ENCODE assay signal across 8 cellular contexts in the genomic region with DNA sequence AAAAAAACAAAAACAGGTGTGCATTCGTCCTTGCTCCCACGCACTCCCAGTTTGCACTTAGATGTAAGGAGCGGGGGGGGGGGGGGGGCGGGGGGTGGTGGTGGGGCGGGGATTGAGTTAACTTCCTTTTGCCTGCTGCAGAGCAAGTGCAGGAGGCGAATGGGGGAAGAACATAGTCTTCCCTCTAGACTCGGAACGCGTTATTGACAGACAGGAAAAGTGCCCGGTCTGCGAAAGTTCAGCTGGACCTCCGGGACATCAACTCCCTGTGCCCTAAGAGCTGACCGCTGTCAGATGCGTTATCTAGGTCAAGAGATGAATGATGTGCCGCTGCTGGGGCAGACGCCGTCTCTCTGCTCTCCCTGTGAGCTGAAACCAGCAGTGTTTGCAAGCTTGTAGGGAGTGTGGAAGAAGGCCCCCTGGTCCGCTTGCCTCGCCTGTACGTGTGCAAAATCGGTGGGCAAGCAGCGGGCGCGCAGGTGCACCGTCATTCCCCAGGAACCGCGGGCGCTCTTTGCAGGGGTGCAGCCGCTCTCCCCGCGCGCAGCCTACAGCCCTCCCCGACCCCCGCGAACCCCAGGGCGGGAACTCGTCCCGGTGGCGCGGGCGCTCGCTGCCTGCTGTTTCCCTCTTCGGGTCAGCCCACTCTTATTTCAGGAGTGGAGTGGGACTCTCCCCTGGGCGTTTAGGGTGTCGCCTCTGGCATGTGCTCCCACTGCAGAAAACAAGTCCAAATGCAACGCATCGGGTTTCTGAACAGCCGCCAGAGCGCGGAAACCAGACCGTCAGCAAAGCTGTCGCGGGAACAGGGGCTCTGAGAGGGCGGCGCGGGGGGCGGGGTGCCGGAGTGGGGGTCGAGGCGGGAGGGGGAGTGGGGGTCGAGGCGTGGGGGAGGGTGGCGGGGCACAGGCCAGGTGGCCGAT. TPM values are rescaled to one million over a fixed set of nuclear protein-coding genes. Genes with fewer than 3 reads are reported as not detected.
DNase-seq lines count a peak whose midpoint lies in the region; ATAC-seq lines count a peak whose summit lies in the region.

No MANE protein-coding gene starts in this region.

- H3K36me3 ChIP-seq in CD4-positive, CD25-positive, alpha-beta regulatory T cell (ENCODE audit: control insufficient read depth, insufficient read depth, low read length), result no peaks in the 10 kb centered on the region
- H3K36me3 ChIP-seq in esophagus (ENCODE audit: control insufficient read depth in 2 of 2, insufficient read depth in 2 of 2, low read length in 1 of 2) (no peaks in the 10 kb centered on the region), aorta (ENCODE audit: control insufficient read depth in 1 of 2, insufficient read depth in 2 of 2, low read length in 1 of 2) (no peaks in the 10 kb centered on the region)

- peaks cover 35% of the 10 kb centered on the region for H3K4me1 ChIP-seq in CD4-positive, CD25-positive, alpha-beta regulatory T cell (ENCODE audit: control insufficient read depth, insufficient read depth, low read length, poor library complexity, severe bottlenecking)
- H3K4me1 ChIP-seq in esophagus (ENCODE audit: control insufficient read depth in 2 of 2, insufficient read depth in 2 of 2, low read length in 1 of 2) (peaks cover 5 to 7% of the 10 kb centered on the region in 2 donors), aorta (ENCODE audit: control insufficient read depth in 1 of 2, insufficient read depth in 2 of 2, low read length in 2 of 2) (no peaks in the 10 kb centered on the region)

- H3K4me1 Mint-ChIP-seq in CD4-positive, CD25-positive, alpha-beta regulatory T cell, result peaks cover 0 to 37% (median 19%) of the 10 kb centered on the region in 4 donors
- peaks cover 25% of the 10 kb centered on the region for H3K4me1 Mint-ChIP-seq in activated CD4-positive, alpha-beta memory T cell treated with anti-CD3 and anti-CD28 coated beads for 36 hours (ENCODE audit: low read depth)
- peaks cover 29 to 33% of the 10 kb centered on the region in 2 donors for H3K4me1 Mint-ChIP-seq in natural killer cell treated with Interleukin-12 subunit alpha and Interleukin-12 subunit beta and Interleukin-15 and Interleukin-18, amount 100 ng/mL, for 72 hours (ENCODE audit: low read depth in 2 of 2)

- H3K27ac ChIP-seq in CD4-positive, CD25-positive, alpha-beta regulatory T cell (ENCODE audit: insufficient read depth, low read length, poor library complexity, severe bottlenecking), result peak overlapping the region; percentile 23
- H3K27ac ChIP-seq in esophagus (ENCODE audit: low read depth in 2 of 2, low read length in 1 of 2), result peak overlapping the region; percentile 72 to 84
- H3K27ac ChIP-seq in aorta (ENCODE audit: low read depth in 1 of 2, low read length in 2 of 2), result peak overlapping the region; percentile 1 to 82

- CTCF ChIA-PET in activated CD4-positive, alpha-beta memory T cell treated with anti-CD3 and anti-CD28 coated beads for 36 hours (lab: Charles Lee), result interaction anchor here (1.0 to 7.3 kb wide), 11 partner anchors 28 to 205 kb away, joined by 3 to 160 read pairs (median 9); no protein-coding TSS in a partner anchor

- H3K4me3 Mint-ChIP-seq in CD4-positive, CD25-positive, alpha-beta regulatory T cell, result peak overlapping the region; percentile 86 to 91 (median 89)
- peak overlapping the region; percentile 76 for H3K4me3 Mint-ChIP-seq in activated CD4-positive, alpha-beta memory T cell treated with anti-CD3 and anti-CD28 coated beads for 36 hours
- peak overlapping the region; percentile 65 for H3K4me3 Mint-ChIP-seq in natural killer cell treated with Interleukin-12 subunit alpha and Interleukin-12 subunit beta and Interleukin-15 and Interleukin-18, amount 100 ng/mL, for 72 hours

- no peak for ATAC-seq in CD4-positive, CD25-positive, alpha-beta regulatory T cell (ENCODE audit: low read depth in 2 of 2)
- no peak for ATAC-seq in natural killer cell treated with Interleukin-12 subunit alpha and Interleukin-12 subunit beta and Interleukin-15 and Interleukin-18, amount 100 ng/mL, for 72 hours
- no peak for ATAC-seq in aorta (ENCODE audit: low FRiP score)

- no peaks in the 10 kb centered on the region for H3K9me3 ChIP-seq in CD4-positive, CD25-positive, alpha-beta regulatory T cell (ENCODE audit: control insufficient read depth in 2 of 2, low read length in 2 of 2)
- no peaks in the 10 kb centered on the region for H3K9me3 ChIP-seq in esophagus (ENCODE audit: control insufficient read depth in 2 of 2, insufficient read depth in 1 of 2, low read depth in 1 of 2, low read length in 1 of 2)
- no peaks in the 10 kb centered on the region for H3K9me3 ChIP-seq in aorta (ENCODE audit: control insufficient read depth, low read length)

- H3K36me3 Mint-ChIP-seq in CD4-positive, CD25-positive, alpha-beta regulatory T cell, result no peaks in the 10 kb centered on the region
- peaks cover 11% of the 10 kb centered on the region for H3K36me3 Mint-ChIP-seq in activated CD4-positive, alpha-beta memory T cell treated with anti-CD3 and anti-CD28 coated beads for 36 hours
- peaks cover 6% of the 10 kb centered on the region for H3K36me3 Mint-ChIP-seq in natural killer cell treated with Interleukin-12 subunit alpha and Interleukin-12 subunit beta and Interleukin-15 and Interleukin-18, amount 100 ng/mL, for 72 hours

- H3K27me3 Mint-ChIP-seq in CD4-positive, CD25-positive, alpha-beta regulatory T cell, result no peaks in the 10 kb centered on the region
- no peaks in the 10 kb centered on the region for H3K27me3 Mint-ChIP-seq in activated CD4-positive, alpha-beta memory T cell treated with anti-CD3 and anti-CD28 coated beads for 36 hours
- peaks cover 0 to 3% of the 10 kb centered on the region in 2 donors for H3K27me3 Mint-ChIP-seq in natural killer cell treated with Interleukin-12 subunit alpha and Interleukin-12 subunit beta and Interleukin-15 and Interleukin-18, amount 100 ng/mL, for 72 hours

- WGBS in esophagus, 2 donors, result 0 to 1% methylated on average over 58 to 63 of the region's 64 CpGs
- WGBS in aorta, 2 donors, result 0 to 1% methylated on average over 44 to 64 of the region's 64 CpGs

- peak overlapping the region; percentile 75 for H3K4me3 ChIP-seq in CD4-positive, CD25-positive, alpha-beta regulatory T cell (ENCODE audit: low read depth, low read length)
- peak overlapping the region; percentile 54 to 89 for H3K4me3 ChIP-seq in esophagus (ENCODE audit: low read depth in 1 of 2, low read length in 2 of 2)
- peak overlapping the region; percentile 66 to 69 for H3K4me3 ChIP-seq in aorta (ENCODE audit: low read length in 2 of 2)

- no peaks in the 10 kb centered on the region for H3K9me3 Mint-ChIP-seq in CD4-positive, CD25-positive, alpha-beta regulatory T cell
- H3K9me3 Mint-ChIP-seq in activated CD4-positive, alpha-beta memory T cell treated with anti-CD3 and anti-CD28 coated beads for 36 hours, result no peaks in the 10 kb centered on the region
- no peaks in the 10 kb centered on the region for H3K9me3 Mint-ChIP-seq in natural killer cell treated with Interleukin-12 subunit alpha and Interleukin-12 subunit beta and Interleukin-15 and Interleukin-18, amount 100 ng/mL, for 72 hours

- peak; percentile 16 to 48 (median 43) for DNase-seq in CD4-positive, CD25-positive, alpha-beta regulatory T cell
- DNase-seq in HT-29 (ENCODE audit: low spot score), result peak; percentile 30
- peak; percentile 42 for DNase-seq in activated CD4-positive, alpha-beta memory T cell treated with anti-CD3 and anti-CD28 coated beads for 36 hours
- no peak for DNase-seq in natural killer cell treated with Interleukin-12 subunit alpha and Interleukin-12 subunit beta and Interleukin-15 and Interleukin-18, amount 100 ng/mL, for 72 hours (ENCODE audit: low spot score)
- peak; percentile 79 to 84 for DNase-seq in aorta
- DNase-seq in UCSD-AML1 (lab: John Stamatoyannopoulos, UW; ENCODE audit: unreplicated experiment), result no peak
- DNase-seq in LoVo (ENCODE audit: low spot score), result no peak

- peak overlapping the region; percentile 14 to 88 (median 75) for H3K27ac Mint-ChIP-seq in CD4-positive, CD25-positive, alpha-beta regulatory T cell
- H3K27ac Mint-ChIP-seq in activated CD4-positive, alpha-beta memory T cell treated with anti-CD3 and anti-CD28 coated beads for 36 hours, result peak overlapping the region; percentile 67
- peak overlapping the region; percentile 77 to 94 for H3K27ac Mint-ChIP-seq in natural killer cell treated with Interleukin-12 subunit alpha and Interleukin-12 subunit beta and Interleukin-15 and Interleukin-18, amount 100 ng/mL, for 72 hours

- POLR2A ChIA-PET in activated CD4-positive, alpha-beta memory T cell treated with anti-CD3 and anti-CD28 coated beads for 36 hours (lab: Charles Lee), result interaction anchor here (2.0 to 2.9 kb wide), 7 partner anchors 28 to 311 kb away, joined by 5 to 23 read pairs (median 13); partner anchors contain the start of genes ANKRD16 and FBH1

- intact Hi-C loops in activated CD4-positive, alpha-beta memory T cell treated with anti-CD3 and anti-CD28 coated beads for 36 hours (cut with micrococcal nuclease), result loop anchor here (1.0 to 5.0 kb wide), 6 partner anchors 14 to 389 kb away; partner anchors contain the start of genes GDI2 and PRKCQ
- intact Hi-C loops in aorta (cut with DNase I), result loop anchor here (5.0 kb wide), 5 partner anchors 34 to 126 kb away; no protein-coding TSS in a partner anchor

- H3K27me3 ChIP-seq in CD4-positive, CD25-positive, alpha-beta regulatory T cell (ENCODE audit: control insufficient read depth, insufficient read depth, low read length), result no peaks in the 10 kb centered on the region
- H3K27me3 ChIP-seq in esophagus (ENCODE audit: control insufficient read depth in 1 of 2, insufficient read depth in 2 of 2, low read length in 2 of 2) (no peaks in the 10 kb centered on the region), aorta (ENCODE audit: control insufficient read depth in 1 of 2, insufficient read depth in 2 of 2, low read length in 1 of 2) (no peaks in the 10 kb centered on the region)

RNA-seq across cellular contexts. Expression of gene PFKFB3, which starts 1.9 kb away (rescaled TPM):
- 96.3 TPM for total RNA-seq in CD4-positive, CD25-positive, alpha-beta regulatory T cell
- 1 to 10 TPM; 2.8 to 6.2 (median 3.9) TPM for polyA plus RNA-seq in CD4-positive, CD25-positive, alpha-beta regulatory T cell
- total RNA-seq in HT-29 (2014; rRNA removed; shearing (Covaris generic)), result 11.8 and 15.2 TPM in 2 replicates
- 10 to 100 TPM; 70.6 to 76.4 TPM for total RNA-seq in activated CD4-positive, alpha-beta memory T cell treated with anti-CD3 and anti-CD28 coated beads for 36 hours
- polyA plus RNA-seq in esophagus, result 10 to 100 TPM; 26.2 to 42.7 TPM
- 100 to 1,000 TPM; 190 to 256 TPM for total RNA-seq in natural killer cell treated with Interleukin-12 subunit alpha and Interleukin-12 subunit beta and Interleukin-15 and Interleukin-18, amount 100 ng/mL, for 72 hours
- total RNA-seq in aorta, result 100 to 1,000 TPM; 116 to 140 TPM
- 10 to 100 TPM; 31.4 to 45.6 TPM for polyA plus RNA-seq in aorta

Comparison
In these comparisons a context has a peak if more than half of its experiments do, and no peak if none do; other contexts are left out.
1. DNase-seq: peak in CD4-positive, CD25-positive, alpha-beta regulatory T cell (3 of 3), HT-29 (single experiment), activated CD4-positive, alpha-beta memory T cell treated with anti-CD3 and anti-CD28 coated beads for 36 hours (single experiment) and aorta (2 of 2); none in natural killer cell treated with Interleukin-12 subunit alpha and Interleukin-12 subunit beta and Interleukin-15 and Interleukin-18, amount 100 ng/mL, for 72 hours (single experiment), UCSD-AML1 (single experiment) and LoVo (single experiment).
2. H3K27ac ChIP-seq: peak in every context shown above with its lines; median percentile 78 in esophagus; 42 in aorta; 23 in CD4-positive, CD25-positive, alpha-beta regulatory T cell.
3. Peak in every context shown above with its lines, with median percentiles within 50 percentile points of each other: H3K4me3 ChIP-seq, H3K27ac Mint-ChIP-seq and H3K4me3 Mint-ChIP-seq.